In genomic region chr22:36330655-36331305, GRCh38 we compare ENCODE assay signal across 8 cellular contexts. TPM values are rescaled to one million over a fixed set of nuclear protein-coding genes. Genes with fewer than 3 reads are reported as not detected.
DNase-seq lines count a peak whose midpoint lies in the region; ATAC-seq and TF ChIP-seq lines count a peak whose summit lies in the region.

No MANE protein-coding gene starts in this region.

- H3K27ac ChIP-seq in SJSA1, result peak overlapping the region; percentile 93
- H3K27ac ChIP-seq in endodermal cell (ENCODE audit: low read depth, low read length), result peak overlapping the region; percentile 69

- peaks cover 98% of the 10 kb centered on the region for H3K4me1 ChIP-seq in SJSA1 (replicated peaks)
- peaks cover 51% of the 10 kb centered on the region for H3K4me1 ChIP-seq in endodermal cell (ENCODE audit: control insufficient read depth, insufficient read depth, low read length)

- H3K36me3 ChIP-seq in SJSA1 (peaks cover 87% of the 10 kb centered on the region), endodermal cell (ENCODE audit: control insufficient read depth, insufficient read depth, low read length) (peaks cover 93% of the 10 kb centered on the region)

- WGBS in endodermal cell (ENCODE audit: insufficient coverage in 1 of 2, insufficient read length in 1 of 2), 2 experiments, result 90 to 91% methylated on average over 14 to 20 of the region's 20 CpGs

- TF ChIP-seq CTCF in endodermal cell (conservative IDR thresholded peaks at IDR 0.05), result no peak
- no peak for TF ChIP-seq CTCF in nephron progenitor cell (IDR thresholded peaks at IDR 0.05)

- peaks cover 64% of the 10 kb centered on the region for H3K4me1 Mint-ChIP-seq in endodermal cell
- peaks cover 94% of the 10 kb centered on the region for H3K4me1 Mint-ChIP-seq in nephron progenitor cell

- H3K4me3 ChIP-seq in SJSA1, result no peak overlapping the region
- H3K4me3 ChIP-seq in endodermal cell (ENCODE audit: low read length), result no peak overlapping the region

- ATAC-seq in GM21576 (IDR thresholded peaks at IDR 0.05; ENCODE audit: unreplicated experiment) (no peak), HG03135 (IDR thresholded peaks at IDR 0.05; ENCODE audit: unreplicated experiment) (no peak)

- H3K9ac ChIP-seq in endodermal cell (ENCODE audit: extremely low read depth, low read length, poor library complexity, severe bottlenecking), result peak overlapping the region; percentile 56

- H3K9me3 ChIP-seq in SJSA1 (replicated peaks), result no peaks in the 10 kb centered on the region
- H3K9me3 ChIP-seq in endodermal cell (ENCODE audit: control insufficient read depth, low read length), result no peaks in the 10 kb centered on the region

- H3K27ac Mint-ChIP-seq in endodermal cell (peak overlapping the region; percentile 99), nephron progenitor cell (peak overlapping the region; percentile 99)

- H3K36me3 Mint-ChIP-seq in endodermal cell (ENCODE audit: low read depth) (peaks cover 63% of the 10 kb centered on the region), nephron progenitor cell (ENCODE audit: low read depth) (peaks cover 34% of the 10 kb centered on the region)

- DNase-seq in GF-D8 (lab: John Stamatoyannopoulos, UW), result peak; percentile 34
- peak; percentile 91 to 93 for DNase-seq in SJSA1 (ENCODE audit: low read depth in 1 of 2, low spot score in 2 of 2)
- peak; percentile 65 for DNase-seq in endodermal cell
- DNase-seq in nephron progenitor cell, result no peak
- DNase-seq in NCI-H1105 (lab: John Stamatoyannopoulos, UW), result no peak
- no peak for DNase-seq in NCI-H345 (lab: John Stamatoyannopoulos, UW)

- H3K4me3 Mint-ChIP-seq in endodermal cell (no peak overlapping the region), nephron progenitor cell (peak overlapping the region; percentile 65)

- H3K9me3 Mint-ChIP-seq in endodermal cell, result no peaks in the 10 kb centered on the region
- H3K9me3 Mint-ChIP-seq in nephron progenitor cell, result no peaks in the 10 kb centered on the region

- H3K27me3 ChIP-seq in SJSA1 (replicated peaks) (no peaks in the 10 kb centered on the region), endodermal cell (ENCODE audit: control insufficient read depth, insufficient read depth, low read length, poor library complexity, severe bottlenecking) (no peaks in the 10 kb centered on the region)

- no peaks in the 10 kb centered on the region for H3K27me3 Mint-ChIP-seq in endodermal cell (ENCODE audit: insufficient read depth)
- peaks cover 2% of the 10 kb centered on the region for H3K27me3 Mint-ChIP-seq in nephron progenitor cell (ENCODE audit: low read depth, poor library complexity)

RNA-seq across cellular contexts. Expression of gene MYH9, which starts 57.0 kb away (rescaled TPM):
- total RNA-seq in SJSA1 (2014; rRNA removed; shearing (Covaris generic)), result 510 and 668 TPM in 2 replicates
- 100 to 1,000 TPM; 270 to 288 TPM for total RNA-seq in endodermal cell
- 131 TPM for polyA plus RNA-seq in endodermal cell (2013, experiment 1 of 2)
- 136 TPM for polyA plus RNA-seq in endodermal cell (2013, experiment 2 of 2)

Comparison
In these comparisons a context has a peak if more than half of its experiments do, and no peak if none do; other contexts are left out.
1. DNase-seq: peak in GF-D8 (single experiment), SJSA1 (2 of 2) and endodermal cell (single experiment); none in nephron progenitor cell (single experiment), NCI-H1105 (single experiment) and NCI-H345 (single experiment).